Comparison of ENCODE assay signal across 9 cellular contexts in the genomic region with DNA sequence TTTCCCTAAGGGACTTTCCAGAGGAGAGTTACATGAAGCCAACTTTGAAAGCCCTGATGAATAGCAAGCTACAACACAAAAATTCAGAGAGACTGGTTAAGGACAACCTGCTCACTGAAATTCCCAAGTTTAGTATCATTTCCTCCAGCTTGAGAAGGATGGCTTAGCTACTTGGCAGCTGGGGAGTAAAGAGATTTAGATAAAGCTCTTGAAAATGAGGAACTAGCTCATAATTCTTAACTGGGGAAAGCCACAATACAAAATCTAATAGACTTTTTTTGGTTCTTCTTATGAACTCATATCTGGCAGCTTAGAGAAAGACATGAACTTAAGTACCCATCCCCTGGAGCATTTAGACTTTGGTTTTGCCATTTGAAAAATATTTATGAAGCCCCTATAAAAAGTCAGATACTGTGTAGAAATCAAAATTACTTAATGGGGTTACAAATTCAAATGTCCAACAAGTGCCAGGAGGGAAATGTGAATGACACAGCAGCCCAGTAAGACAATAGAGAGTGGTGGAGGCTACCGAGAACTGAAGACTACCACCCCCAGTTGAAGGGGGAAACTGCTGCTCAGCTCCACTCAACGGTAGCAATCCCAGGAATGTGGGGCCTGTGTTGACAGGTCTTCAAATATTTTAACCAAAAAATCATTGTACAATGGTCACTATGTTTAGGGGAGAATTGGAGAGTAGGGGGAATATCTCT.
DNase-seq lines count a peak whose midpoint lies in the region; ATAC-seq, FAIRE-seq and TF ChIP-seq lines count a peak whose summit lies in the region.
"Had no signal": no experiment of that assay in that cellular context is flagged by ENCODE, and none has a peak within 500 bp of the region (broad histone marks: within the 10 kb centered on the region; RNA-seq: fewer than 3 reads in every experiment).

No MANE protein-coding gene starts in this region.

- intact Hi-C loops in kidney (cut with DNase I), result no loop called here

- ATAC-seq in GM19438 (IDR thresholded peaks at IDR 0.05; ENCODE audit: low read depth, unreplicated experiment) (peak; percentile 80), HG03095 (IDR thresholded peaks at IDR 0.05; ENCODE audit: unreplicated experiment) (peak; percentile 83)
- ATAC-seq: stimulated activated effector memory CD8-positive, alpha-beta T cell treated with anti-CD3 and anti-CD28 coated beads, Interleukin-12 subunit alpha, Interleukin-12 subunit beta, amount 100 ng/mL, for 72 hours had no signal

- H3K4me3 ChIP-seq in AG10803 (ENCODE audit: low read length), result no peak overlapping the region
- H3K4me3 ChIP-seq in kidney (ENCODE audit: low read length in 2 of 2), result no peak overlapping the region

- TF ChIP-seq CTCF in AG10803 (conservative IDR thresholded peaks at IDR 0.05; ENCODE audit: low read length) (no peak), kidney (IDR thresholded peaks at IDR 0.05; ENCODE audit: borderline replicate concordance, extremely low read depth, insufficient read depth) (no peak)

- no peak overlapping the region for H3K9ac ChIP-seq in kidney (ENCODE audit: low read length in 2 of 2)

- H3K4me1 ChIP-seq in kidney (ENCODE audit: control insufficient read depth in 1 of 2, insufficient read depth in 1 of 2, low read depth in 1 of 2, low read length in 2 of 2), result no peaks in the 10 kb centered on the region

- H3K9me3 ChIP-seq in kidney (ENCODE audit: control insufficient read depth in 1 of 2, low read length in 2 of 2), result no peaks in the 10 kb centered on the region

- no peak for FAIRE-seq in kidney (lab: Jason Lieb, UNC)

- H3K27ac ChIP-seq in kidney (ENCODE audit: low read depth in 2 of 2, low read length in 2 of 2), result no peak overlapping the region

- H3K36me3 ChIP-seq in kidney (ENCODE audit: control insufficient read depth in 1 of 2, insufficient read depth in 2 of 2, low read length in 2 of 2), result no peaks in the 10 kb centered on the region

- peak; percentile 9 for DNase-seq in AG10803 (ENCODE audit: low read depth)
- peak; percentile 72 for DNase-seq in SKM-1 (lab: John Stamatoyannopoulos, UW; ENCODE audit: unreplicated experiment)
- no peak for DNase-seq in NCI-H2196 (lab: John Stamatoyannopoulos, UW; ENCODE audit: unreplicated experiment)
- DNase-seq in glomerular visceral epithelial cell (ENCODE audit: extremely low spot score), result no peak
- no peak for DNase-seq in globus pallidus (ENCODE audit: low spot score)
- no peak for DNase-seq in kidney

Comparison
In these comparisons a context has a peak if more than half of its experiments do, and no peak if none do; other contexts are left out.
1. DNase-seq: peak in AG10803 (single experiment) and SKM-1 (single experiment); none in NCI-H2196 (single experiment), glomerular visceral epithelial cell (single experiment), globus pallidus (single experiment) and kidney (single experiment).